ENCODE assay signal across 8 cellular contexts in the genomic region with DNA sequence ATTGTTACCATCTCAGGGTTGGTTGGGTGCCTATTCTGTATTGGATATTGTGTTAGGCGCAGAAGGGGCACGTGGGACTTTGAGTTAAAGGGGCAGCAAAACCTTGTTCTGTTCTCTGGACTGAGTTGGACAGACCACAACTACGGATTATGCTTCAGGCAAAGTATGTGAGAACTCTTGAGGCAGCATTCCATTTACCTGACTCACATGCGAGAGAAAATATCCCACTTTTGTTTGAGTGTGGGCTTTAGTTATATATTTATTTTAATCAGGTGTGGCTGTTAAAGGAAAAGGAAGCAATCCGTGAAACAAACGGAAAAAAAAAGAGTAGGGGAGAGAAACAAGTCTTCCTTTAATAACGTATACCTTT. TPM values are rescaled to one million over a fixed set of nuclear protein-coding genes. Genes with fewer than 3 reads are reported as not detected.
A peak's percentile ranks its signal among the peaks of the same experiment; 100 is the strongest.
DNase-seq lines count a peak whose midpoint lies in the region; ATAC-seq lines count a peak whose summit lies in the region.

No MANE protein-coding gene starts in this region.

- peak; percentile 51 for DNase-seq in GM03348 (ENCODE audit: low spot score)
- DNase-seq in NCI-H226: peak; percentile 83
- DNase-seq in medulla oblongata (ENCODE audit: extremely low spot score): peak; percentile 3
- no peak for DNase-seq in aorta
- DNase-seq in NCI-H2171 treated with DMSO at 0.1 percent for 48 hours (lab: John Stamatoyannopoulos, UW): no peak
- no peak for DNase-seq in HuH-7.5 (ENCODE audit: low spot score)
- DNase-seq in activated gamma-delta T cell treated with Interleukin-2 at 50 U/mL for 16 hours: no peak

- peak overlapping the region; percentile 19 for H3K27ac ChIP-seq in cingulate gyrus (ENCODE audit: low read depth, low read length)
- H3K27ac ChIP-seq in aorta (ENCODE audit: low read depth in 1 of 2, low read length in 2 of 2): peak overlapping the region in 1 of 2 donors; percentile 40

- H3K36me3 ChIP-seq in aorta (ENCODE audit: control insufficient read depth in 1 of 2, insufficient read depth in 2 of 2, low read length in 1 of 2): no peaks in the 10 kb centered on the region

- WGBS in aorta, 2 donors: 6 to 10% methylated on average over 7 of the region's 7 CpGs

- peak overlapping the region; percentile 15 to 56 for H3K4me3 ChIP-seq in aorta (ENCODE audit: low read length in 2 of 2)

- no peaks in the 10 kb centered on the region for H3K9me3 ChIP-seq in aorta (ENCODE audit: control insufficient read depth, low read length)

- peak; percentile 22 for ATAC-seq in aorta (ENCODE audit: low FRiP score)

- H3K27me3 ChIP-seq in aorta (ENCODE audit: control insufficient read depth in 1 of 2, insufficient read depth in 2 of 2, low read length in 1 of 2): no peaks in the 10 kb centered on the region

- intact Hi-C loops in aorta (cut with DNase I): loop anchor here in 1 of 2 donors (2.0 to 5.0 kb wide), 2 partner anchors 127 to 401 kb away; a partner anchor contains a TSS

- H3K4me1 ChIP-seq in aorta (ENCODE audit: control insufficient read depth in 1 of 2, insufficient read depth in 2 of 2, low read length in 2 of 2): no peaks in the 10 kb centered on the region

RNA-seq across cellular contexts. Expression of a gene that starts 0.6 kb away (rescaled TPM):
- total RNA-seq in aorta: 1 to 10 TPM in 1 of 2 donors, under 1 TPM in 1; 0.97 to 1.0 TPM
- 10 to 100 TPM in 1 of 2 donors, under 1 TPM in 1; 0.54 to 36.2 TPM for polyA plus RNA-seq in aorta

RNA-seq across cellular contexts. Expression of a gene that starts 17.0 kb away (rescaled TPM):
- total RNA-seq in aorta: 10 to 100 TPM; 21.1 to 30.0 TPM
- 1 to 10 TPM; 3.1 to 8.5 TPM for polyA plus RNA-seq in aorta

Comparison
In these comparisons a context has a peak if more than half of its experiments do, and no peak if none do; other contexts are left out.
1. DNase-seq: peak in GM03348 (single experiment), NCI-H226 (single experiment) and medulla oblongata (single experiment); none in aorta (0 of 2), NCI-H2171 treated with DMSO at 0.1 percent for 48 hours (single experiment), HuH-7.5 (single experiment) and activated gamma-delta T cell treated with Interleukin-2 at 50 U/mL for 16 hours (single experiment).